Comparison of ENCODE assay signal across 17 cellular contexts in the genomic region with DNA sequence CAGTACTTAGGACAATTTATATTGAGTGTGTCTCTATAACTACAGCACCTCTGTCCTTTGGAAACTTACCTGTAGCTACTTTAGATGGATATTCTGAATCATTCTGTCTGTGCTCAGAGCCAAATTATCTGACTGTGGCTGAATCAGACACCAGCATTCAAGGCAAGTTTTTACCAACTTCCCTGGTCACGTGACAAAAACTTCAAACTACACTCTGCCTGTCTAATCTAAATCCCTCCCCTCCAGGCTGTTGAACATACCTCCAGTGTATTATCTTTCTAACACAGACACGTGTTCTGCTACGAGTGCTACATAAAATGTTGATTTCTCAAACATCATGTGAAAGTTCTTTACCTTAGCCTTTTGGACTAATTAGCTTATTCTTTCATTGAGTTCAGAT.
DNase-seq lines count a peak whose midpoint lies in the region; ATAC-seq, FAIRE-seq and TF ChIP-seq lines count a peak whose summit lies in the region.
"Had no signal": no experiment of that assay in that cellular context is flagged by ENCODE, and none has a peak within 500 bp of the region (broad histone marks: within the 10 kb centered on the region; RNA-seq: fewer than 3 reads in every experiment).

No MANE protein-coding gene starts in this region.

- H3K4me3 ChIP-seq in K562, result no peak overlapping the region
- no peak overlapping the region for H3K4me3 ChIP-seq in keratinocyte (ENCODE audit: control insufficient read depth in 2 of 3, extremely low read depth in 1 of 3, insufficient read depth in 2 of 3, low read depth in 1 of 3, low read length in 3 of 3)
- H3K4me3 ChIP-seq: A549; BLaER1 treated with 17β-estradiol and CSF1 and Interleukin-3, amounts not matched to agents 10 nM and 100 nM had no signal

- TF ChIP-seq CTCF in K562 (IDR thresholded peaks at IDR 0.05 in 2 of 3, conservative IDR thresholded peaks at IDR 0.05 in 1 of 3; ENCODE audit: insufficient read depth in 2 of 3, low read depth in 1 of 3, low read length in 3 of 3) (no peak), keratinocyte (optimal IDR thresholded peaks at IDR 0.05 in 1 of 3, IDR thresholded peaks at IDR 0.05 in 1 of 3, conservative IDR thresholded peaks at IDR 0.05 in 1 of 3; ENCODE audit: extremely low read depth in 1 of 3, insufficient read depth in 2 of 3, low read length in 3 of 3) (no peak)

- H3K4me1 Mint-ChIP-seq in effector memory CD8-positive, alpha-beta T cell (ENCODE audit: low read depth in 2 of 2), result no peaks in the 10 kb centered on the region

- H3K4me2 ChIP-seq in K562 (ENCODE audit: insufficient read depth, low read length) (no peak overlapping the region), keratinocyte (ENCODE audit: control insufficient read depth, extremely low read depth, insufficient read depth, low read depth, low read length) (no peak overlapping the region)
- H3K4me2 ChIP-seq: A549; BLaER1 treated with 17β-estradiol and CSF1 and Interleukin-3, amounts not matched to agents 10 nM and 100 nM had no signal

- in situ Hi-C loops in K562 (cut with MboI), result no loop called here

- no TSS peak for BruUV-seq in K562 (replicated peaks; lab: Mats Ljungman, UMichigan)

- no peak overlapping the region for H2AFZ ChIP-seq in K562 (ENCODE audit: low read depth, low read length)
- no peak overlapping the region for H2AFZ ChIP-seq in keratinocyte (ENCODE audit: control insufficient read depth, low read length)

- H3K27ac ChIP-seq in K562 (ENCODE audit: extremely low read depth, low read depth, low read length) (no peak overlapping the region), keratinocyte (ENCODE audit: control insufficient read depth, insufficient read depth, low read length) (no peak overlapping the region)
- H3K27ac ChIP-seq: A549; BLaER1 treated with 17β-estradiol and CSF1 and Interleukin-3, amounts not matched to agents 10 nM and 100 nM had no signal

- peak; percentile 84 for DNase-seq in OCI-M1 (lab: John Stamatoyannopoulos, UW)
- no peak for DNase-seq in K562 (ENCODE audit: extremely low read depth in 1 of 4, low spot score in 3 of 4)
- DNase-seq in keratinocyte (ENCODE audit: low read depth, low spot score), result no peak
- no peak for DNase-seq in AML-193 (lab: John Stamatoyannopoulos, UW)
- DNase-seq in NCI-H1694 (lab: John Stamatoyannopoulos, UW), result no peak
- no peak for DNase-seq in effector memory CD8-positive, alpha-beta T cell
- DNase-seq: Calu3; CD8-positive, alpha-beta T cell; DMS79 treated with DMSO at 0.1 percent for 48 hours; GF-D8; H9 had no signal

- no peaks in the 10 kb centered on the region for H4K20me1 ChIP-seq in K562 (replicated peaks; ENCODE audit: control insufficient read depth, insufficient read depth, low read length)
- no peaks in the 10 kb centered on the region for H4K20me1 ChIP-seq in keratinocyte (ENCODE audit: control insufficient read depth, extremely low read depth, insufficient read depth, low read length)
- H4K20me1 ChIP-seq: BLaER1 treated with 17β-estradiol and CSF1 and Interleukin-3, amounts not matched to agents 10 nM and 100 nM had no signal

- H3K9ac ChIP-seq in K562 (ENCODE audit: insufficient read depth in 1 of 2, low read depth in 2 of 2, low read length in 2 of 2) (no peak overlapping the region), keratinocyte (ENCODE audit: control insufficient read depth, extremely low read depth, insufficient read depth, low read length) (no peak overlapping the region)
- H3K9ac ChIP-seq: BLaER1 treated with 17β-estradiol and CSF1 and Interleukin-3, amounts not matched to agents 10 nM and 100 nM had no signal

- WGBS in K562 (ENCODE audit: insufficient coverage, low coverage, missing lambda C conversion rate), result 2% methylated on average over 3 of the region's 3 CpGs

- TF ChIP-seq POLR2A in K562 (conservative IDR thresholded peaks at IDR 0.05), result no peak

- no peak for TF ChIP-seq EP300 in K562 (IDR thresholded peaks at IDR 0.05; ENCODE audit: low read length)

- ATAC-seq in K562 (no peak), esophagus mucosa (peak; percentile 22)
- no peak for ATAC-seq in effector memory CD8-positive, alpha-beta T cell (replicated peaks)
- ATAC-seq: A549; CD8-positive, alpha-beta T cell had no signal

- H3K27me3 Mint-ChIP-seq in effector memory CD8-positive, alpha-beta T cell, result no peaks in the 10 kb centered on the region
- H3K27me3 Mint-ChIP-seq: B cell had no signal

- H3K9me3 Mint-ChIP-seq in effector memory CD8-positive, alpha-beta T cell, result peaks cover 0 to 4% of the 10 kb centered on the region in 2 donors
- H3K9me3 Mint-ChIP-seq: CD8-positive, alpha-beta T cell; H9 had no signal

- peaks cover 2% of the 10 kb centered on the region for H3K36me3 Mint-ChIP-seq in effector memory CD8-positive, alpha-beta T cell (ENCODE audit: insufficient read depth)
- H3K36me3 Mint-ChIP-seq: CD8-positive, alpha-beta T cell had no signal

- FAIRE-seq in K562 (lab: Jason Lieb, UNC), result no peak
- FAIRE-seq in keratinocyte (lab: Jason Lieb, UNC), result peak; percentile 44
- FAIRE-seq: A549, GM19239, H1 had no signal

- H3K9me3 ChIP-seq in K562 (replicated peaks; ENCODE audit: control insufficient read depth, insufficient read depth, low read depth, low read length) (no peaks in the 10 kb centered on the region), keratinocyte (ENCODE audit: control insufficient read depth, low read depth, low read length) (no peaks in the 10 kb centered on the region)
- H3K9me3 ChIP-seq: A549 had no signal

- H3K79me2 ChIP-seq in K562 (ENCODE audit: control insufficient read depth, insufficient read depth, low read length), result no peaks in the 10 kb centered on the region
- no peaks in the 10 kb centered on the region for H3K79me2 ChIP-seq in keratinocyte (ENCODE audit: control insufficient read depth, insufficient read depth, low read length)

- no peak overlapping the region for H3K4me3 Mint-ChIP-seq in effector memory CD8-positive, alpha-beta T cell
- H3K4me3 Mint-ChIP-seq: B cell; CD8-positive, alpha-beta T cell; H9 had no signal

- H3K9me1 ChIP-seq in K562 (ENCODE audit: control insufficient read depth, insufficient read depth, low read length) (no peaks in the 10 kb centered on the region), keratinocyte (ENCODE audit: control insufficient read depth, extremely low read depth, insufficient read depth, low read length) (no peaks in the 10 kb centered on the region)

- CTCF ChIA-PET in K562 (lab: Yijun Ruan, JAX; ENCODE audit: low intra/inter-chr PET ratio), result no interaction called here

- intact Hi-C loops in K562 (cut with micrococcal nuclease), result no loop called here

- H3K36me3 ChIP-seq in K562 (ENCODE audit: control insufficient read depth, insufficient read depth, low read length), result no peaks in the 10 kb centered on the region
- no peaks in the 10 kb centered on the region for H3K36me3 ChIP-seq in keratinocyte (ENCODE audit: control insufficient read depth in 2 of 2, extremely low read depth in 1 of 2, insufficient read depth in 2 of 2, low read length in 2 of 2)
- H3K36me3 ChIP-seq: BLaER1 treated with 17β-estradiol and CSF1 and Interleukin-3, amounts not matched to agents 10 nM and 100 nM had no signal

- dilution Hi-C loops in keratinocyte (cut with MboI; ENCODE audit: extremely low pct_ligation_motif_present, low sequenced_read_pairs), result no loop called here

- no peaks in the 10 kb centered on the region for H3K27me3 ChIP-seq in K562 (ENCODE audit: control insufficient read depth in 2 of 2, insufficient read depth in 2 of 2, low read length in 2 of 2)
- no peaks in the 10 kb centered on the region for H3K27me3 ChIP-seq in keratinocyte (ENCODE audit: control insufficient read depth, extremely low read depth, insufficient read depth, low read length)
- H3K27me3 ChIP-seq: BLaER1 treated with 17β-estradiol and CSF1 and Interleukin-3, amounts not matched to agents 10 nM and 100 nM had no signal

- TF ChIP-seq RAD21 in K562 (CRISPR knock-in tag; conservative IDR thresholded peaks at IDR 0.05 in 1 of 2, IDR thresholded peaks at IDR 0.05 in 1 of 2), result no peak

- H3K4me1 ChIP-seq in K562 (replicated peaks in 1 of 2; ENCODE audit: control insufficient read depth in 2 of 2, insufficient read depth in 2 of 2, low read length in 2 of 2), result no peaks in the 10 kb centered on the region
- peaks cover 6% of the 10 kb centered on the region for H3K4me1 ChIP-seq in keratinocyte (ENCODE audit: control insufficient read depth, extremely low read depth, insufficient read depth, low read length)
- H3K4me1 ChIP-seq: A549 had no signal

- no peak overlapping the region for H3K27ac Mint-ChIP-seq in effector memory CD8-positive, alpha-beta T cell
- H3K27ac Mint-ChIP-seq: B cell; CD8-positive, alpha-beta T cell had no signal

- POLR2A ChIA-PET in K562 (lab: Yijun Ruan, JAX), result no interaction called here

TF ChIP-seq in K562, 482 proteins besides CTCF, POLR2A, EP300 and RAD21:
- TF ChIP-seq, protein P1, sequence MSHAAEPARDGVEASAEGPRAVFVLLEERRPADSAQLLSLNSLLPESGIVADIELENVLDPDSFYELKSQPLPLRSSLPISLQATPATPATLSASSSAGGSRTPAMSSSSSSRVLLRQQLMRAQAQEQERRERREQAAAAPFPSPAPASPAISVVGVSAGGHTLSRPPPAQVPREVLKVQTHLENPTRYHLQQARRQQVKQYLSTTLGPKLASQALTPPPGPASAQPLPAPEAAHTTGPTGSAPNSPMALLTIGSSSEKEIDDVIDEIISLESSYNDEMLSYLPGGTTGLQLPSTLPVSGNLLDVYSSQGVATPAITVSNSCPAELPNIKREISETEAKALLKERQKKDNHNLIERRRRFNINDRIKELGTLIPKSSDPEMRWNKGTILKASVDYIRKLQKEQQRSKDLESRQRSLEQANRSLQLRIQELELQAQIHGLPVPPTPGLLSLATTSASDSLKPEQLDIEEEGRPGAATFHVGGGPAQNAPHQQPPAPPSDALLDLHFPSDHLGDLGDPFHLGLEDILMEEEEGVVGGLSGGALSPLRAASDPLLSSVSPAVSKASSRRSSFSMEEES (CRISPR knock-in tag; IDR thresholded peaks at IDR 0.05), result peak; percentile 92
- TF ChIP-seq ZKSCAN1 (IDR thresholded peaks at IDR 0.05; ENCODE audit: low read depth, low read length) (no peak), RAD51 (IDR thresholded peaks at IDR 0.05; ENCODE audit: borderline replicate concordance, low read depth) (peak; percentile 55), SUPT5H (IDR thresholded peaks at IDR 0.05) (no peak), RCOR1 (IDR thresholded peaks at IDR 0.05; ENCODE audit: borderline replicate concordance in 1 of 2, low read depth in 2 of 2, low read length in 2 of 2) (no peak), LCOR (CRISPR knock-in tag; IDR thresholded peaks at IDR 0.05) (no peak)
